In genomic region chr19:36850646-36851442, GRCh38 we compare ENCODE assay signal across 1 cellular context.
TF ChIP-seq lines count a peak whose summit lies in the region.

TSS of gene ZNF345 (plus strand) at chr19:36850876. CDS start at chr19:36876831, 25,955 bp downstream.

TF ChIP-seq in HepG2, 621 proteins besides CTCF, POLR2A, EP300 and RAD21 (continued from another document):
- no peak for TF ChIP-seq HNF1B (CRISPR knock-in tag; IDR thresholded peaks at IDR 0.05)
- no peak for TF ChIP-seq SIX4 (CRISPR knock-in tag; IDR thresholded peaks at IDR 0.05)
- TF ChIP-seq ZFX (CRISPR knock-in tag; IDR thresholded peaks at IDR 0.05; ENCODE audit: low read depth): peak; percentile 13
- no peak for TF ChIP-seq ZNF589 (CRISPR knock-in tag; conservative IDR thresholded peaks at IDR 0.05)
- peak; percentile 39; the same call in 1 of the 2 replicates for TF ChIP-seq SALL1 (CRISPR knock-in tag; IDR thresholded peaks at IDR 0.05)
- no peak for TF ChIP-seq POGK (CRISPR knock-in tag; conservative IDR thresholded peaks at IDR 0.05)
- peak; percentile 0; the same call in 1 of the 2 replicates for TF ChIP-seq KDM5B (CRISPR knock-in tag; IDR thresholded peaks at IDR 0.05; ENCODE audit: borderline replicate concordance)
- no peak for TF ChIP-seq NFE2 (CRISPR knock-in tag; IDR thresholded peaks at IDR 0.05)
- no peak for TF ChIP-seq ZNF235 (CRISPR knock-in tag; IDR thresholded peaks at IDR 0.05; ENCODE audit: borderline replicate concordance)
- no peak for TF ChIP-seq SETDB1 (CRISPR knock-in tag; IDR thresholded peaks at IDR 0.05; ENCODE audit: borderline replicate concordance)
